Comparison of ENCODE assay signal across 8 cellular contexts in the genomic region with DNA sequence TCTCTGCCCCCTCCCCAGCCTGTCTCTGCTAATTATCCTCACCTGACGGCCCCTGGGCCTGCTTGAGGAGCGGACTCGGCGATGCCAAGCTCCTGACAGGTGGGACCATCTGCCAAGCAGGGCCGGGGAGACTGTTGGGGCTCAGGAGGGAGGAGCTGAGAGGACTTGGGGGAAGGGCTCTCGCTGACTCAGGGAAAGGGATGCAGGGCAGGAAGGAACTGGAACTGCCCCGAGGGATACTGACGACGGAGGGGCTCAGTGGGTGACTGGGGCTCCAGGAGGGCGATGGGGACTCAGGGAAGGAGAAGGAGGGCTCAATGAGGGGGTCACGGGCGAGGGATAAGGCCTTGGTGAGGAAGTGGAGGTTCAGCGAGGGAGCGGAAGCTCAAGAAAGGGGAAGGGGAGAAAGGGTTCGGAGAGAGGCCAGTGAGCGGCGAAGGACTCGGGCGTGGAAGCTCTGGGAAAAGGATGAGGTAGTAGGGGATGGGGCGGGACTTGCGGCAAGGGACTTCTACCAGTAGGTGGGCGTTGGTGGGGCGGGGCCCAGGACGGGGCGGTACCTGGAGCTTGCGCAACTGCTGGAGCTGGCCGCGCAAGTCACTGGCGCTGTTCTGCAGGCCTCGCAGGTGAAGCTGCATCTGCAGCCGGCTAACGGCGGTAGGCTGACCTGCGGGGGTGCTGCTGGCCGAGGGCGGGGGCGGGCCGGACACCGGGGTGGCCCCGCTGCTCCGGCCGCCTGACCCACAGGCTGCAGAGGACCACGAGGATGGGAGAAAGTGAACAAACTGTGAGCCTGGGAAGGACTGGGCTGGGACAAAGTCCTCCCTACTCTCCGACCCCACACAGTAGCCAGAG. TPM values are rescaled to one million over a fixed set of nuclear protein-coding genes. Genes with fewer than 3 reads are reported as not detected.
A peak's percentile ranks its signal among the peaks of the same experiment; 100 is the strongest.
DNase-seq lines count a peak whose midpoint lies in the region; ATAC-seq, FAIRE-seq and TF ChIP-seq lines count a peak whose summit lies in the region.

No MANE protein-coding gene starts in this region.

- H3K4me1 Mint-ChIP-seq in activated CD4-positive, alpha-beta T cell treated with anti-CD3 and anti-CD28 coated beads, Interleukin-2, amount 10 ng/mL, durations not matched to agents 7 days and 5 days: peaks cover 24% of the 10 kb centered on the region
- H3K4me1 Mint-ChIP-seq in dendritic cell treated with granulocyte-macrophage colony-stimulating factor and Interleukin-4, amounts not matched to agents 40 ng/mL and 50 ng/mL, for 4 days (ENCODE audit: low read depth): peaks cover 63% of the 10 kb centered on the region

- no peak overlapping the region for H3K4me3 ChIP-seq in lung

- DNase-seq in GM18507 (ENCODE audit: extremely low spot score, insufficient read length, low read depth): peak; percentile 75
- DNase-seq in NCI-H460 (ENCODE audit: extremely low read depth, low read depth): peak; percentile 89
- DNase-seq in activated CD4-positive, alpha-beta T cell treated with anti-CD3 and anti-CD28 coated beads, Interleukin-2, amount 10 ng/mL, durations not matched to agents 7 days and 5 days: peak; percentile 81
- peak; percentile 91 for DNase-seq in lung (ENCODE audit: low spot score)
- peak; percentile 84 for DNase-seq in stimulated activated CD8-positive, alpha-beta memory T cell treated with anti-CD3 and anti-CD28 coated beads, Interleukin-15, amount 100 ng/mL, for 1 hour (ENCODE audit: low read depth)
- no peak for DNase-seq in globus pallidus (ENCODE audit: low spot score)

- H3K4me1 ChIP-seq in lung (ENCODE audit: control insufficient read depth in 2 of 2, insufficient read depth in 2 of 2, low read length in 2 of 2): peaks cover 0 to 21% of the 10 kb centered on the region in 2 donors

- no peaks in the 10 kb centered on the region for H3K36me3 ChIP-seq in lung (ENCODE audit: control insufficient read depth in 2 of 2, insufficient read depth in 2 of 2, low read length in 2 of 2)

- no peaks in the 10 kb centered on the region for H3K27me3 ChIP-seq in lung (ENCODE audit: control insufficient read depth, insufficient read depth)

- H3K27ac ChIP-seq in lung (ENCODE audit: low read depth in 1 of 2, low read length in 1 of 2): no peak overlapping the region

- H3K9me3 ChIP-seq in lung (ENCODE audit: control insufficient read depth in 2 of 2, insufficient read depth in 1 of 2, low read length in 1 of 2): peaks cover 0 to 5% of the 10 kb centered on the region in 2 donors

- peaks cover 55% of the 10 kb centered on the region for H3K27me3 Mint-ChIP-seq in activated CD4-positive, alpha-beta T cell treated with anti-CD3 and anti-CD28 coated beads, Interleukin-2, amount 10 ng/mL, durations not matched to agents 7 days and 5 days
- H3K27me3 Mint-ChIP-seq in dendritic cell treated with granulocyte-macrophage colony-stimulating factor and Interleukin-4, amounts not matched to agents 40 ng/mL and 50 ng/mL, for 4 days: peaks cover 85% of the 10 kb centered on the region

- peak overlapping the region; percentile 16 for H3K27ac Mint-ChIP-seq in activated CD4-positive, alpha-beta T cell treated with anti-CD3 and anti-CD28 coated beads, Interleukin-2, amount 10 ng/mL, durations not matched to agents 7 days and 5 days
- H3K27ac Mint-ChIP-seq in dendritic cell treated with granulocyte-macrophage colony-stimulating factor and Interleukin-4, amounts not matched to agents 40 ng/mL and 50 ng/mL, for 4 days: peak overlapping the region; percentile 10

- CTCF ChIA-PET in activated CD4-positive, alpha-beta T cell treated with anti-CD3 and anti-CD28 coated beads, Interleukin-2, amount 10 ng/mL, durations not matched to agents 7 days and 5 days (lab: Charles Lee): interaction anchor here (0.6 to 3.3 kb wide), 17 partner anchors 8 to 594 kb away, joined by 3 to 38 read pairs (median 6); partner anchors contain the start of gene SRCIN1

- ATAC-seq in HG03342 (IDR thresholded peaks at IDR 0.05; ENCODE audit: unreplicated experiment): peak; percentile 67
- peak; percentile 64 for ATAC-seq in lung (ENCODE audit: insufficient read depth, low FRiP score)

- TF ChIP-seq CTCF in lung (IDR thresholded peaks at IDR 0.05; ENCODE audit: control extremely low read depth, extremely low read depth): no peak

- intact Hi-C loops in dendritic cell treated with granulocyte-macrophage colony-stimulating factor and Interleukin-4, amounts not matched to agents 40 ng/mL and 50 ng/mL, for 4 days (cut with micrococcal nuclease): loop anchor here (2.0 to 10.0 kb wide), 4 partner anchors 26 to 176 kb away; partner anchors contain the start of gene CISD3

- peak overlapping the region; percentile 77 for H3K4me3 Mint-ChIP-seq in activated CD4-positive, alpha-beta T cell treated with anti-CD3 and anti-CD28 coated beads, Interleukin-2, amount 10 ng/mL, durations not matched to agents 7 days and 5 days
- peak overlapping the region; percentile 61 for H3K4me3 Mint-ChIP-seq in dendritic cell treated with granulocyte-macrophage colony-stimulating factor and Interleukin-4, amounts not matched to agents 40 ng/mL and 50 ng/mL, for 4 days

- POLR2A ChIA-PET in activated CD4-positive, alpha-beta T cell treated with anti-CD3 and anti-CD28 coated beads, Interleukin-2, amount 10 ng/mL, durations not matched to agents 7 days and 5 days (lab: Charles Lee): no interaction called here

- H3K9me3 Mint-ChIP-seq in activated CD4-positive, alpha-beta T cell treated with anti-CD3 and anti-CD28 coated beads, Interleukin-2, amount 10 ng/mL, durations not matched to agents 7 days and 5 days: no peaks in the 10 kb centered on the region
- H3K9me3 Mint-ChIP-seq in dendritic cell treated with granulocyte-macrophage colony-stimulating factor and Interleukin-4, amounts not matched to agents 40 ng/mL and 50 ng/mL, for 4 days: no peaks in the 10 kb centered on the region

- peaks cover 2% of the 10 kb centered on the region for H3K36me3 Mint-ChIP-seq in activated CD4-positive, alpha-beta T cell treated with anti-CD3 and anti-CD28 coated beads, Interleukin-2, amount 10 ng/mL, durations not matched to agents 7 days and 5 days (ENCODE audit: low read depth)
- no peaks in the 10 kb centered on the region for H3K36me3 Mint-ChIP-seq in dendritic cell treated with granulocyte-macrophage colony-stimulating factor and Interleukin-4, amounts not matched to agents 40 ng/mL and 50 ng/mL, for 4 days (ENCODE audit: low read depth)

- WGBS in lung, 2 donors: 3% methylated on average over 41 to 44 of the region's 44 CpGs

- FAIRE-seq in GM18507 (lab: Jason Lieb, UNC): no peak

RNA-seq across cellular contexts. Expression of gene SRCIN1, which starts 46.5 kb away (rescaled TPM):
- 2.8 and 3.0 TPM in 2 replicates for total RNA-seq in NCI-H460 (2014; rRNA removed; shearing (Covaris generic))
- polyA plus RNA-seq in NCI-H460 (2014; cell fraction: nucleus; rRNA removed): 2.3 and 2.8 TPM in 2 replicates
- total RNA-seq in activated CD4-positive, alpha-beta T cell treated with anti-CD3 and anti-CD28 coated beads, Interleukin-2, amount 10 ng/mL, durations not matched to agents 7 days and 5 days: under 1 TPM in 1 of 2 experiments, not detected in 1; 0.06 TPM
- total RNA-seq in lung: 10 to 100 TPM in 1 of 2 donors, 1 to 10 TPM in 1; 2.4 to 15.0 TPM
- 1 to 10 TPM; 1.5 to 2.5 TPM for polyA plus RNA-seq in lung
